In genomic region chr1:220511785-220512184, GRCh38 we compare ENCODE assay signal across 1 cellular context.
TF ChIP-seq lines count a peak whose summit lies in the region.

No MANE protein-coding gene starts in this region.

TF ChIP-seq in WTC11, 78 proteins besides CTCF, POLR2A, EP300 and RAD21 (continued from another document):
- TF ChIP-seq ZSCAN18 (CRISPR knock-in tag; IDR thresholded peaks at IDR 0.05) (no peak), ZNF219 (CRISPR knock-in tag; IDR thresholded peaks at IDR 0.05; ENCODE audit: borderline replicate concordance) (no peak)
TF ChIP-seq in WTC11: peak in this region for 0.
